In genomic region chr7:151590071-151590800, GRCh38 we compare ENCODE assay signal across 23 cellular contexts.
A peak's percentile ranks its signal among the peaks of the same experiment; 100 is the strongest.
DNase-seq lines count a peak whose midpoint lies in the region; ATAC-seq, FAIRE-seq and TF ChIP-seq lines count a peak whose summit lies in the region.
"Had no signal": no experiment of that assay in that cellular context is flagged by ENCODE, and none has a peak within 500 bp of the region (broad histone marks: within the 10 kb centered on the region; RNA-seq: fewer than 3 reads in every experiment).

No MANE protein-coding gene starts in this region.

- TF ChIP-seq POLR2A in transverse colon (IDR thresholded peaks at IDR 0.05) (no peak), HepG2 (IDR thresholded peaks at IDR 0.05; ENCODE audit: insufficient read depth in 1 of 2, low read depth in 2 of 2, low read length in 2 of 2) (no peak)

- H3K27ac ChIP-seq in transverse colon (peak overlapping the region in 1 of 4 donors; percentile 8), HepG2 (ENCODE audit: extremely low read length, insufficient read depth, low read length) (no peak overlapping the region)
- H3K27ac ChIP-seq: 22Rv1, heart right ventricle, sigmoid colon had no signal

- H3K27me3 ChIP-seq in transverse colon: no peaks in the 10 kb centered on the region
- no peaks in the 10 kb centered on the region; a peak in 1 of 5 replicates for H3K27me3 ChIP-seq in HepG2 (ENCODE audit: control insufficient read depth in 1 of 2, insufficient read depth in 2 of 2, low read length in 2 of 2)
- H3K27me3 ChIP-seq: heart right ventricle, sigmoid colon had no signal

- H3K9ac ChIP-seq in HepG2 (ENCODE audit: insufficient read depth, low read depth, low read length): no peak overlapping the region

- H3K4me1 ChIP-seq in transverse colon: peaks cover 0 to under 1% (median 0%) of the 10 kb centered on the region in 4 donors
- no peaks in the 10 kb centered on the region for H3K4me1 ChIP-seq in HepG2 (ENCODE audit: insufficient read depth, low read length)

- peaks cover 1% of the 10 kb centered on the region for H3K4me1 Mint-ChIP-seq in activated CD8-positive, alpha-beta memory T cell treated with anti-CD3 and anti-CD28 coated beads, Interleukin-2, amount 10 ng/mL, durations not matched to agents 7 days and 5 days

- no peaks in the 10 kb centered on the region for H3K27me3 Mint-ChIP-seq in activated CD8-positive, alpha-beta memory T cell treated with anti-CD3 and anti-CD28 coated beads, Interleukin-2, amount 10 ng/mL, durations not matched to agents 7 days and 5 days
- H3K27me3 Mint-ChIP-seq: IgD-negative memory B cell had no signal

- no peak for TF ChIP-seq EP300 in transverse colon (IDR thresholded peaks at IDR 0.05; ENCODE audit: low read depth)
- TF ChIP-seq EP300 in HepG2 (IDR thresholded peaks at IDR 0.05; ENCODE audit: low read depth in 2 of 2, low read length in 2 of 2): no peak
- no peak for TF ChIP-seq EP300 in HepG2 (CRISPR knock-in tag; IDR thresholded peaks at IDR 0.05; ENCODE audit: borderline replicate concordance)

- TF ChIP-seq CTCF in transverse colon (IDR thresholded peaks at IDR 0.05) (no peak), HepG2 (CRISPR knock-in tag; IDR thresholded peaks at IDR 0.05) (no peak)

- ATAC-seq in activated CD8-positive, alpha-beta memory T cell treated with anti-CD3 and anti-CD28 coated beads, Interleukin-2, amount 10 ng/mL, durations not matched to agents 7 days and 5 days: no peak
- ATAC-seq in HG03045 (IDR thresholded peaks at IDR 0.05; ENCODE audit: unreplicated experiment) (peak; percentile 60), HepG2 (no peak)
- ATAC-seq: activated naive CD4-positive, alpha-beta T cell treated with anti-CD3 and anti-CD28 coated beads, Interleukin-2, amount 50 U/mL, for 72 hours; activated T-cell treated with anti-CD3 and anti-CD28 coated beads, Interleukin-2, amount 50 U/mL, for 72 hours had no signal

- H3K4me3 Mint-ChIP-seq in activated CD8-positive, alpha-beta memory T cell treated with anti-CD3 and anti-CD28 coated beads, Interleukin-2, amount 10 ng/mL, durations not matched to agents 7 days and 5 days: no peak overlapping the region
- H3K4me3 Mint-ChIP-seq: activated T-cell treated with anti-CD3 and anti-CD28 coated beads, Interleukin-2, amount 50 U/mL, for 72 hours had no signal

- no peak for FAIRE-seq in HepG2 (lab: Jason Lieb, UNC)
- FAIRE-seq: astrocyte, endometrium, RCC 7860 had no signal

- CTCF ChIA-PET in activated CD8-positive, alpha-beta memory T cell treated with anti-CD3 and anti-CD28 coated beads, Interleukin-2, amount 10 ng/mL, durations not matched to agents 7 days and 5 days (lab: Charles Lee): no interaction called here
- CTCF ChIA-PET in HepG2 (lab: Yijun Ruan, JAX; ENCODE audit: low intra/inter-chr PET ratio, low total read pairs): no interaction called here

- H3K79me2 ChIP-seq in HepG2 (ENCODE audit: insufficient read depth, low read length): no peaks in the 10 kb centered on the region

- no peaks in the 10 kb centered on the region for H4K20me1 ChIP-seq in HepG2 (ENCODE audit: insufficient read depth, low read length)

- no peak overlapping the region for H2AFZ ChIP-seq in HepG2 (ENCODE audit: low read length)

- H3K36me3 ChIP-seq in transverse colon (peaks cover 0 to 9% (median 4%) of the 10 kb centered on the region in 4 donors), HepG2 (replicated peaks in 1 of 2; ENCODE audit: control insufficient read depth in 1 of 2, insufficient read depth in 2 of 2, low read length in 2 of 2) (no peaks in the 10 kb centered on the region)

- no peak for TF ChIP-seq RAD21 in HepG2 (CRISPR knock-in tag; IDR thresholded peaks at IDR 0.05)

- no peak overlapping the region for H3K27ac Mint-ChIP-seq in activated CD8-positive, alpha-beta memory T cell treated with anti-CD3 and anti-CD28 coated beads, Interleukin-2, amount 10 ng/mL, durations not matched to agents 7 days and 5 days
- H3K27ac Mint-ChIP-seq: activated naive CD4-positive, alpha-beta T cell treated with anti-CD3 and anti-CD28 coated beads, Interleukin-2, amount 50 U/mL, for 72 hours; activated T-cell treated with anti-CD3 and anti-CD28 coated beads, Interleukin-2, amount 50 U/mL, for 72 hours had no signal

- H3K4me3 ChIP-seq in transverse colon (no peak overlapping the region), HepG2 (replicated peaks in 1 of 3; ENCODE audit: insufficient read depth in 1 of 3, low read depth in 2 of 3, low read length in 3 of 3) (no peak overlapping the region)
- H3K4me3 ChIP-seq: heart right ventricle, sigmoid colon had no signal

- H3K4me2 ChIP-seq in HepG2 (ENCODE audit: low read depth, low read length): no peak overlapping the region

- H3K9me3 Mint-ChIP-seq in activated CD8-positive, alpha-beta memory T cell treated with anti-CD3 and anti-CD28 coated beads, Interleukin-2, amount 10 ng/mL, durations not matched to agents 7 days and 5 days (ENCODE audit: low read depth): no peaks in the 10 kb centered on the region
- H3K9me3 Mint-ChIP-seq: activated naive CD4-positive, alpha-beta T cell treated with anti-CD3 and anti-CD28 coated beads, Interleukin-2, amount 50 U/mL, for 72 hours; activated T-cell treated with anti-CD3 and anti-CD28 coated beads, Interleukin-2, amount 50 U/mL, for 72 hours; IgD-negative memory B cell; immature natural killer cell had no signal

- peak; percentile 42 for DNase-seq in activated CD8-positive, alpha-beta memory T cell treated with anti-CD3 and anti-CD28 coated beads for 24 hours
- DNase-seq in activated CD8-positive, alpha-beta memory T cell treated with anti-CD3 and anti-CD28 coated beads, Interleukin-2, amount 10 ng/mL, durations not matched to agents 7 days and 5 days: no peak
- DNase-seq in dermis microvascular lymphatic vessel endothelial cell (ENCODE audit: low read depth in 2 of 2) (peak; percentile 53 to 64), transverse colon (peak; percentile 25), HepG2 (ENCODE audit: low spot score) (no peak), NCI-H1436 treated with DMSO at 0.1 percent for 48 hours (lab: John Stamatoyannopoulos, UW) (no peak), retina (no peak)
- DNase-seq: activated T-cell treated with anti-CD3 and anti-CD28 coated beads, Interleukin-2, amount 50 U/mL, for 72 hours; AML-193; COR-L47; heart right ventricle; immature natural killer cell; NCI-H1694 treated with DMSO at 0.1 percent for 48 hours; NCI-H226; sigmoid colon; T-helper 2 cell had no signal

- H3K9me3 ChIP-seq in transverse colon: no peaks in the 10 kb centered on the region
- H3K9me3 ChIP-seq in HepG2 (ENCODE audit: low read length): no peaks in the 10 kb centered on the region
- H3K9me3 ChIP-seq: heart right ventricle, sigmoid colon had no signal

- in situ Hi-C loops in transverse colon (cut with MboI; ENCODE audit: low pct_ligation_motif_present in 1 of 4, low pct_unique_long_range_greater_than_20kb in 1 of 4, low sequenced_read_pairs in 3 of 4): no loop called here
- in situ Hi-C loops in HepG2 (cut with HindIII; ENCODE audit: extremely low pct_ligation_motif_present, low pct_unique_long_range_greater_than_20kb): no loop called here

- BruUV-seq in HepG2 (replicated peaks; lab: Mats Ljungman, UMichigan): no TSS peak

- H3K36me3 Mint-ChIP-seq in activated CD8-positive, alpha-beta memory T cell treated with anti-CD3 and anti-CD28 coated beads, Interleukin-2, amount 10 ng/mL, durations not matched to agents 7 days and 5 days: peaks cover 3% of the 10 kb centered on the region
- H3K36me3 Mint-ChIP-seq: activated naive CD4-positive, alpha-beta T cell treated with anti-CD3 and anti-CD28 coated beads, Interleukin-2, amount 50 U/mL, for 72 hours had no signal

- intact Hi-C loops in transverse colon (cut with DNase I; ENCODE audit: low total_unique reads): no loop called here
- intact Hi-C loops in HepG2 (cut with micrococcal nuclease; ENCODE audit: unreplicated experiment): no loop called here

- WGBS in transverse colon (ENCODE audit: low coverage in 1 of 2), 2 donors: 86% methylated on average over 12 of the region's 12 CpGs; no CpG with 5 or more reads in 1 of the 2 donors
- WGBS in HepG2 (ENCODE audit: low lambda C conversion rate): 61% methylated on average over 5 of the region's 12 CpGs

- POLR2A ChIA-PET in HepG2 (lab: Yijun Ruan, JAX): no interaction called here

TF ChIP-seq in HepG2, 621 proteins besides CTCF, POLR2A, EP300 and RAD21:
- TF ChIP-seq STAG1 (CRISPR knock-in tag; IDR thresholded peaks at IDR 0.05) (no peak), ELF4 (CRISPR knock-in tag; IDR thresholded peaks at IDR 0.05; ENCODE audit: borderline replicate concordance) (no peak), FOXK2 (IDR thresholded peaks at IDR 0.05) (no peak), ZNF563 (CRISPR knock-in tag; IDR thresholded peaks at IDR 0.05) (no peak), TCF7 (IDR thresholded peaks at IDR 0.05; ENCODE audit: low read depth) (no peak), ZXDC (CRISPR knock-in tag; IDR thresholded peaks at IDR 0.05) (no peak), ZNF460 (CRISPR knock-in tag; IDR thresholded peaks at IDR 0.05; ENCODE audit: borderline replicate concordance) (no peak), POLR2AphosphoS2 (IDR thresholded peaks at IDR 0.05; ENCODE audit: low read depth, low read length) (no peak), TGIF2 (CRISPR knock-in tag; IDR thresholded peaks at IDR 0.05) (no peak), ZNF580 (CRISPR knock-in tag; IDR thresholded peaks at IDR 0.05; ENCODE audit: borderline replicate concordance, low read depth) (no peak), HNRNPH1 (optimal IDR thresholded peaks at IDR 0.05; ENCODE audit: low read depth, low read length) (no peak)

Comparison
In these comparisons a context has a peak if more than half of its experiments do, and no peak if none do; other contexts are left out.
1. DNase-seq: peak in activated CD8-positive, alpha-beta memory T cell treated with anti-CD3 and anti-CD28 coated beads for 24 hours (single experiment), dermis microvascular lymphatic vessel endothelial cell (2 of 2) and transverse colon (single experiment); none in activated CD8-positive, alpha-beta memory T cell treated with anti-CD3 and anti-CD28 coated beads, Interleukin-2, amount 10 ng/mL, durations not matched to agents 7 days and 5 days (single experiment), HepG2 (single experiment), NCI-H1436 treated with DMSO at 0.1 percent for 48 hours (single experiment) and retina (single experiment).